ENCODE assay signal across 1 cellular context in the genomic region with DNA sequence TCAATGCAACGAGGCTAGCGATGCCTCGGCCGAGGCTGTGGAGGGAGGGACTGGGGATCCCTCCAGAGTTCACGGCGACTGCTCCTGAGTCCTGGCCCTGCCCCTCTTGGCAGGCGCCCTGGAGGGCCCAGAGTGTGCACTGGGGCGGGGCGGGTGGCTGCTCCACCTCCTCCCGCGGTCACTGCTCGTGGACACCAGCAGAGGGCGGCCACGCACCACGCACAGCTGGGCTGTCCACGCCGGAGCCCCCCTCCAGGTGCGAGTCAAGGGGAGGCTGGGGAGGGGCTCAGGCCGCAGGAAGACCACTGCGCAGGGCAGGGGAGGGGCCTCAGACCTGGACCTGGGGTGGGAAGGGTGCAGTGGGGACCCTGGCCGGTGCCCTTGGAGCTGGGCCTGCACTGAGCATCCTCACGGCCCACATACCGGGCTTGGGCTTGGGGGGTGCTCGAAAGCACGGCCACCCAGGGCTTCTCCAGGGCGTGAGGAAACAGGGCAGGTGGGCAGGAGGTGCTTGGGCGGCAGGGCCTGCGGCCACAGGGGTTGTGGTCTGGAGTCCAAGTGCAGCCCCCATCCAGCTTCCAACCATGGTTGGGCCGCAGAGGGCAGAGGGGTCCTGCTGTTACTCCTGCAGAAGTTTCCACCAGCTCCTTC.
TF ChIP-seq lines count a peak whose summit lies in the region.

No MANE protein-coding gene starts in this region.

TF ChIP-seq in WTC11, 78 proteins besides CTCF, POLR2A, EP300 and RAD21 (continued from another document):
- TF ChIP-seq, protein P1, sequence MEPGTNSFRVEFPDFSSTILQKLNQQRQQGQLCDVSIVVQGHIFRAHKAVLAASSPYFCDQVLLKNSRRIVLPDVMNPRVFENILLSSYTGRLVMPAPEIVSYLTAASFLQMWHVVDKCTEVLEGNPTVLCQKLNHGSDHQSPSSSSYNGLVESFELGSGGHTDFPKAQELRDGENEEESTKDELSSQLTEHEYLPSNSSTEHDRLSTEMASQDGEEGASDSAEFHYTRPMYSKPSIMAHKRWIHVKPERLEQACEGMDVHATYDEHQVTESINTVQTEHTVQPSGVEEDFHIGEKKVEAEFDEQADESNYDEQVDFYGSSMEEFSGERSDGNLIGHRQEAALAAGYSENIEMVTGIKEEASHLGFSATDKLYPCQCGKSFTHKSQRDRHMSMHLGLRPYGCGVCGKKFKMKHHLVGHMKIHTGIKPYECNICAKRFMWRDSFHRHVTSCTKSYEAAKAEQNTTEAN (CRISPR knock-in tag; IDR thresholded peaks at IDR 0.05): no peak
- TF ChIP-seq IRF2 (CRISPR knock-in tag; IDR thresholded peaks at IDR 0.05; ENCODE audit: borderline replicate concordance, low read depth) (no peak), IRF1 (CRISPR knock-in tag; IDR thresholded peaks at IDR 0.05) (no peak), SOX15 (CRISPR knock-in tag; IDR thresholded peaks at IDR 0.05) (no peak), CDX4 (CRISPR knock-in tag; IDR thresholded peaks at IDR 0.05; ENCODE audit: borderline replicate concordance) (no peak), NR2C2 (CRISPR knock-in tag; IDR thresholded peaks at IDR 0.05) (no peak), NFE2L1 (CRISPR knock-in tag; IDR thresholded peaks at IDR 0.05) (no peak)
TF ChIP-seq in WTC11: peak in this region for 0.
